In genomic region chr17:58703137-58703846, GRCh38 we compare ENCODE assay signal across 20 cellular contexts. TPM values are rescaled to one million over a fixed set of nuclear protein-coding genes. Genes with fewer than 3 reads are reported as not detected.
DNase-seq lines count a peak whose midpoint lies in the region; ATAC-seq, FAIRE-seq and TF ChIP-seq lines count a peak whose summit lies in the region.
"Had no signal": no experiment of that assay in that cellular context is flagged by ENCODE, and none has a peak within 500 bp of the region (broad histone marks: within the 10 kb centered on the region; RNA-seq: fewer than 3 reads in every experiment).

No MANE protein-coding gene starts in this region.

- intact Hi-C loops in heart right ventricle (cut with DNase I): loop anchor here in 1 of 10 donors (10.0 kb wide), 1 partner anchor 118 kb away; no protein-coding TSS in a partner anchor
- intact Hi-C loops in psoas muscle (cut with DNase I): loop anchor here in 1 of 2 donors (5.0 kb wide), 1 partner anchor 191 kb away; the partner anchor contains the start of gene MTMR4

- H3K4me3 ChIP-seq in AG10803 (ENCODE audit: low read length) (no peak overlapping the region), heart right ventricle (no peak overlapping the region), psoas muscle (no peak overlapping the region)
- H3K4me3 ChIP-seq: BLaER1 treated with 17β-estradiol and CSF1 and Interleukin-3, amounts not matched to agents 10 nM and 100 nM had no signal

- H3K27ac ChIP-seq in heart right ventricle: no peak overlapping the region
- no peak overlapping the region for H3K27ac ChIP-seq in psoas muscle
- H3K27ac ChIP-seq: BLaER1 treated with 17β-estradiol and CSF1 and Interleukin-3, amounts not matched to agents 10 nM and 100 nM had no signal

- H3K9me3 ChIP-seq in heart right ventricle (no peaks in the 10 kb centered on the region), psoas muscle (no peaks in the 10 kb centered on the region)
- H3K9me3 ChIP-seq: BLaER1 treated with 17β-estradiol and CSF1 and Interleukin-3, amounts not matched to agents 10 nM and 100 nM had no signal

- DNase-seq in AG10803 (ENCODE audit: low read depth) (peak; percentile 28), HTR-8/SVneo (ENCODE audit: insufficient read length, low spot score) (peak; percentile 61), amniotic epithelial cell (ENCODE audit: low read depth) (peak; percentile 81), glomerular endothelial cell (ENCODE audit: extremely low read depth, low read depth, low spot score) (peak; percentile 75), heart right ventricle (no peak), COLO829 (ENCODE audit: low spot score) (no peak), psoas muscle (no peak), NCI-H446 treated with DMSO at 0.1 percent for 48 hours (lab: John Stamatoyannopoulos, UW) (no peak)
- DNase-seq: activated CD8-positive, alpha-beta T cell treated with anti-CD3 and anti-CD28 coated beads, Interleukin-2, amount 10 ng/mL, durations not matched to agents 7 days and 5 days; DND-41; glutamatergic neuron; left colon; NCI-H1092 treated with DMSO at 0.1 percent for 48 hours; retina; stimulated activated CD4-positive, alpha-beta T cell treated with anti-CD3 and anti-CD28 coated beads, Interleukin-4, amount 100 ng/mL, for 4 hours; stimulated activated naive CD4-positive, alpha-beta T cell treated with Interleukin-2 at 50 U/mL for 16 hours; T-helper 17 cell had no signal

- no peaks in the 10 kb centered on the region for H3K4me1 ChIP-seq in heart right ventricle
- no peaks in the 10 kb centered on the region for H3K4me1 ChIP-seq in psoas muscle

- FAIRE-seq in HTR-8/SVneo (lab: Jason Lieb, UNC): no peak
- FAIRE-seq: H1 had no signal

- no peak for TF ChIP-seq CTCF in AG10803 (conservative IDR thresholded peaks at IDR 0.05; ENCODE audit: low read length)
- TF ChIP-seq CTCF in heart right ventricle (IDR thresholded peaks at IDR 0.05): no peak
- no peak for TF ChIP-seq CTCF in psoas muscle (IDR thresholded peaks at IDR 0.05)

- ATAC-seq in heart right ventricle (no peak), psoas muscle (no peak)
- ATAC-seq: activated CD8-positive, alpha-beta T cell treated with anti-CD3 and anti-CD28 coated beads, Interleukin-2, amount 10 ng/mL, durations not matched to agents 7 days and 5 days; left colon; Panc1; T-helper 17 cell had no signal

- H3K36me3 ChIP-seq in heart right ventricle (peaks cover 0 to 96% (median 22%) of the 10 kb centered on the region in 9 donors), psoas muscle (ENCODE audit: insufficient read depth in 1 of 2, low read depth in 1 of 2) (peaks cover 0 to 72% of the 10 kb centered on the region in 2 donors)

- 66 to 75% methylated on average over 4 of the region's 4 CpGs for WGBS in heart right ventricle, 2 donors
- WGBS in psoas muscle, 3 donors: 91 to 95% (median 92%) methylated on average over 4 of the region's 4 CpGs

- no peaks in the 10 kb centered on the region for H3K27me3 ChIP-seq in heart right ventricle
- no peaks in the 10 kb centered on the region for H3K27me3 ChIP-seq in psoas muscle (ENCODE audit: insufficient read depth in 3 of 3, low read length in 2 of 3)
- H3K27me3 ChIP-seq: BLaER1 treated with 17β-estradiol and CSF1 and Interleukin-3, amounts not matched to agents 10 nM and 100 nM had no signal

RNA-seq across cellular contexts. Expression of gene RAD51C, which starts 10.9 kb away (rescaled TPM):
- total RNA-seq in glomerular endothelial cell (22.2 and 34.7 TPM in 2 replicates), heart right ventricle (10 to 100 TPM; 33.2 to 40.7 (median 37.6) TPM), psoas muscle (10 to 100 TPM; 11.0 to 23.2 (median 16.6) TPM)
- polyA plus RNA-seq in heart right ventricle (10 to 100 TPM; 19.4 to 33.1 TPM), psoas muscle (10 to 100 TPM; 13.9 to 17.9 (median 17.1) TPM)

RNA-seq across cellular contexts. Expression of gene TEX14, which starts 11.4 kb away (rescaled TPM):
- not detected in 2 replicates for total RNA-seq in glomerular endothelial cell
- total RNA-seq in heart right ventricle: under 1 TPM in 6 of 10 donors, not detected in 4; 0.05 to 0.19 (median 0.14) TPM
- under 1 TPM; 0.07 to 0.88 TPM for polyA plus RNA-seq in heart right ventricle
- 1 to 10 TPM in 1 of 4 donors, under 1 TPM in 2, not detected in 1; 0.13 to 3.5 (median 0.14) TPM for total RNA-seq in psoas muscle
- under 1 TPM; 0.05 to 0.09 (median 0.06) TPM for polyA plus RNA-seq in psoas muscle

RNA-seq across cellular contexts. Expression of gene PPM1E, which starts 52.4 kb away (rescaled TPM):
- 0.05 TPM in 1 of 2 replicates, not detected in the other for total RNA-seq in glomerular endothelial cell
- total RNA-seq in heart right ventricle: 1 to 10 TPM in 2 of 10 donors, under 1 TPM in 8; 0.14 to 3.1 (median 0.46) TPM
- polyA plus RNA-seq in heart right ventricle: under 1 TPM; 0.20 to 0.22 TPM
- under 1 TPM in 2 of 4 donors, not detected in 2; 0.18 to 0.24 TPM for total RNA-seq in psoas muscle
- polyA plus RNA-seq in psoas muscle: under 1 TPM in 2 of 3 donors, not detected in 1; 0.01 to 0.03 TPM
- total RNA-seq: activated CD8-positive, alpha-beta T cell treated with anti-CD3 and anti-CD28 coated beads, Interleukin-2, amount 10 ng/mL, durations not matched to agents 7 days and 5 days; T-helper 17 cell had no signal

Comparison
In these comparisons a context has a peak if more than half of its experiments do, and no peak if none do; other contexts are left out.
1. DNase-seq: peak in AG10803 (single experiment), HTR-8/SVneo (single experiment), amniotic epithelial cell (single experiment) and glomerular endothelial cell (single experiment); none in heart right ventricle (0 of 2), COLO829 (single experiment), psoas muscle (0 of 2) and NCI-H446 treated with DMSO at 0.1 percent for 48 hours (single experiment).